Comparison of ENCODE assay signal across 10 cellular contexts in the genomic region with DNA sequence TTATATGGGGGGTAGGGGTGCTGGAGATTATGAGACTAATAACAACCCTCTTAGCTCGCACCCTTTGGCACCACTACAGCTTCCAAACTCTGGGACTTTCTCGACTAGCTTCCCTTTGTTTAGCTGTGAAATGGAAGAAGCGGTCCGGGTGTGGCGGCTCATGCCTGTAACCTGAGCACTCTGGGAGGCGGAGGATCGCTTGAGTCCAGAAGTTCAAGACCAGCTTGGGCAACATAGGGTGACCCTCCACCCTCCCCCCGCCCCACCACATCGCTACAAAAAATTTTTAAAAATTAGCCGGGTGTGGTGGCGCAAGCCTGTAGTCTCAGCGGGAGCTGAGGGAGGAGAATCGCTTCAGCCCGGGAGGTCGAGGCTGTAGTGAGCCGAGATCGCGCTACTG. TPM values are rescaled to one million over a fixed set of nuclear protein-coding genes. Genes with fewer than 3 reads are reported as not detected.
DNase-seq lines count a peak whose midpoint lies in the region; ATAC-seq and TF ChIP-seq lines count a peak whose summit lies in the region.
"Had no signal": no experiment of that assay in that cellular context is flagged by ENCODE, and none has a peak within 500 bp of the region (broad histone marks: within the 10 kb centered on the region; RNA-seq: fewer than 3 reads in every experiment).

No MANE protein-coding gene starts in this region.

- H3K56ac ChIP-seq in mesendoderm (ENCODE audit: low read length): peak overlapping the region; percentile 85

- H3K23ac ChIP-seq in mesendoderm (ENCODE audit: low read length): no peak overlapping the region

- H2AK5ac ChIP-seq in mesendoderm (ENCODE audit: low read length): no peak overlapping the region

- peak overlapping the region; percentile 74 for H3K9ac ChIP-seq in mesendoderm (ENCODE audit: low read length)

- intact Hi-C loops in left ventricle myocardium inferior (cut with micrococcal nuclease): no loop called here
- intact Hi-C loops in heart right ventricle (cut with DNase I): no loop called here

- peak overlapping the region in 2 of 5 experiments; percentile 64 to 84 for H3K27ac Mint-ChIP-seq in brain

- H2BK5ac ChIP-seq in mesendoderm (ENCODE audit: low read length): no peak overlapping the region

- no peak for TF ChIP-seq CTCF in left ventricle myocardium inferior (IDR thresholded peaks at IDR 0.05; ENCODE audit: borderline replicate concordance)
- TF ChIP-seq CTCF in heart right ventricle (IDR thresholded peaks at IDR 0.05): no peak
- no peak for TF ChIP-seq CTCF in brain (conservative IDR thresholded peaks at IDR 0.05)

- H3K79me2 ChIP-seq in mesendoderm (ENCODE audit: control insufficient read depth, insufficient read depth, low read length): peaks cover 23% of the 10 kb centered on the region

- DNase-seq in left ventricle myocardium inferior (no peak), heart right ventricle (no peak), mesendoderm (peak; percentile 67), NOMO-1 treated with dmso at 0.1 percent for 144 hours (lab: John Stamatoyannopoulos, UW; ENCODE audit: unreplicated experiment) (no peak), NCI-H82 (lab: John Stamatoyannopoulos, UW) (no peak)

- peaks cover 6% of the 10 kb centered on the region for H3K79me1 ChIP-seq in mesendoderm (ENCODE audit: low read length)

- H3K36me3 ChIP-seq in left ventricle myocardium inferior (no peaks in the 10 kb centered on the region), heart right ventricle (no peaks in the 10 kb centered on the region), mesendoderm (ENCODE audit: control insufficient read depth, insufficient read depth, low read length) (no peaks in the 10 kb centered on the region), urinary bladder (ENCODE audit: insufficient read depth) (no peaks in the 10 kb centered on the region)

- no peak overlapping the region for H2BK120ac ChIP-seq in mesendoderm (ENCODE audit: low read depth, low read length)

- peak overlapping the region; percentile 79 to 89 (median 84) for H3K4me3 Mint-ChIP-seq in brain

- no peaks in the 10 kb centered on the region for H3K36me3 Mint-ChIP-seq in brain

- H3K27me3 ChIP-seq in left ventricle myocardium inferior (ENCODE audit: low read depth): peaks cover 97% of the 10 kb centered on the region
- peaks cover 9 to 82% (median 76%) of the 10 kb centered on the region in 7 donors for H3K27me3 ChIP-seq in heart right ventricle
- no peaks in the 10 kb centered on the region for H3K27me3 ChIP-seq in mesendoderm (ENCODE audit: insufficient read depth, low read length, poor library complexity)
- H3K27me3 ChIP-seq: testis had no signal

- no peak overlapping the region for H3K4ac ChIP-seq in mesendoderm (ENCODE audit: low read depth, low read length)

- H3K18ac ChIP-seq in mesendoderm (ENCODE audit: low read length): no peak overlapping the region

- peaks cover 76% of the 10 kb centered on the region for H3K27me3 Mint-ChIP-seq in brain

- H3K27ac ChIP-seq in left ventricle myocardium inferior (replicated peaks): no peak overlapping the region
- H3K27ac ChIP-seq in heart right ventricle: no peak overlapping the region
- peak overlapping the region; percentile 66 for H3K27ac ChIP-seq in mesendoderm (ENCODE audit: low read depth, low read length)
- H3K27ac ChIP-seq in urinary bladder (ENCODE audit: low read depth): no peak overlapping the region

- ATAC-seq in heart right ventricle (no peak), GM18511 (IDR thresholded peaks at IDR 0.05; ENCODE audit: unreplicated experiment) (no peak)

- peaks cover 27% of the 10 kb centered on the region for H3K4me1 ChIP-seq in left ventricle myocardium inferior
- peaks cover 2 to 29% (median 23%) of the 10 kb centered on the region in 9 donors for H3K4me1 ChIP-seq in heart right ventricle
- H3K4me1 ChIP-seq in mesendoderm (ENCODE audit: control insufficient read depth, low read depth, low read length): peaks cover 6% of the 10 kb centered on the region
- H3K4me1 ChIP-seq in urinary bladder (ENCODE audit: insufficient read depth): no peaks in the 10 kb centered on the region

- peak overlapping the region; percentile 19 for H3K4me3 ChIP-seq in left ventricle myocardium inferior
- peak overlapping the region in 3 of 10 donors; percentile 6 to 18 (median 18) for H3K4me3 ChIP-seq in heart right ventricle
- no peak overlapping the region for H3K4me3 ChIP-seq in mesendoderm (ENCODE audit: low read length)
- H3K4me3 ChIP-seq in urinary bladder (ENCODE audit: low read depth, low read length): peak overlapping the region; percentile 30

- WGBS in heart right ventricle, 2 donors: 18 to 20% methylated on average over 18 of the region's 18 CpGs
- no CpG with 5 or more reads among the region's 18 CpGs for WGBS in mesendoderm (ENCODE audit: extremely low coverage, insufficient coverage, low lambda C conversion rate)
- 25% methylated on average over 18 of the region's 18 CpGs for WGBS in urinary bladder

- H3K9me3 ChIP-seq in left ventricle myocardium inferior (replicated peaks) (no peaks in the 10 kb centered on the region), heart right ventricle (no peaks in the 10 kb centered on the region)
- H3K9me3 ChIP-seq: testis had no signal

- H2BK15ac ChIP-seq in mesendoderm (replicated peaks; ENCODE audit: low read depth): no peak overlapping the region

- H4K8ac ChIP-seq in mesendoderm (ENCODE audit: low read depth, low read length): no peak overlapping the region

- H3K9me3 Mint-ChIP-seq in brain: no peaks in the 10 kb centered on the region

- H4K5ac ChIP-seq in mesendoderm (ENCODE audit: low read length): no peak overlapping the region

- H3K4me2 ChIP-seq in mesendoderm (ENCODE audit: low read length): peak overlapping the region; percentile 90

- H3K4me1 Mint-ChIP-seq in brain: peaks cover 35% of the 10 kb centered on the region

RNA-seq across cellular contexts. Expression of gene CDH3, which starts 0.8 kb away (rescaled TPM):
- total RNA-seq in left ventricle myocardium inferior: 0.08 TPM
- total RNA-seq in heart right ventricle: under 1 TPM in 1 of 10 donors, not detected in 9; 0.71 TPM
- under 1 TPM; 0.06 to 0.29 TPM for polyA plus RNA-seq in heart right ventricle
- 16.0 TPM for polyA plus RNA-seq in brain (ENCODE audit: insufficient read depth, low read depth, low replicate concordance)
- 130 TPM for polyA plus RNA-seq in mesendoderm (2013, experiment 1 of 2)
- 121 TPM for polyA plus RNA-seq in mesendoderm (2013, experiment 2 of 2)
- 5.7 TPM for total RNA-seq in urinary bladder
- 2.9 TPM for polyA plus RNA-seq in urinary bladder
- polyA plus RNA-seq: liver had no signal
